ENCODE assay signal across 1 cellular context in the genomic region with DNA sequence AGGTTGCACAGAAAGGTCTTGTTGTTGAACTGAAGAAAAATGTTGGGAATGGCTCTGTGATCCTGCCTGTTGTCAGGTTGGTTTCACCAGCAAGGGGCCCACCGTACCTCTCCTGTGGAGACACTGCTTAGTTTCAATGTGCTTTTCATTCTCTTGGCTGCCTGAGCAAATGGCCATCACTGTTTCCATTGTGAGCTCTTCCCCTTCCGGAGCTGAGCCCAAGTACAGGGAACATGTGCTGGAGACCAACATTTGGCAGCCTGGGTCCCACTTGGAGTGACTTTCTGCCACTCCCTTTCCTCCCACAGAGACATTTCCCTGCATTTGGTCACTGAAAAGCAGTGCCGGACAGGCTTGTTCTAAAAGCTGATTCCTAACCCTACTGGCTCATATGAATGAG.
A peak's percentile ranks its signal among the peaks of the same experiment; 100 is the strongest.
TF ChIP-seq lines count a peak whose summit lies in the region.

No MANE protein-coding gene starts in this region.

TF ChIP-seq in H1, 55 proteins besides CTCF, POLR2A, EP300 and RAD21:
- TF ChIP-seq CTBP2 (IDR thresholded peaks at IDR 0.05; ENCODE audit: borderline replicate concordance, insufficient read depth, insufficient read length, low read length): no peak
- TF ChIP-seq NANOG (IDR thresholded peaks at IDR 0.05; ENCODE audit: insufficient read depth, low read depth, low read length, poor library complexity, severe bottlenecking): peak; percentile 37
TF ChIP-seq in H1: peak in this region for 1.
